In the genomic region with DNA sequence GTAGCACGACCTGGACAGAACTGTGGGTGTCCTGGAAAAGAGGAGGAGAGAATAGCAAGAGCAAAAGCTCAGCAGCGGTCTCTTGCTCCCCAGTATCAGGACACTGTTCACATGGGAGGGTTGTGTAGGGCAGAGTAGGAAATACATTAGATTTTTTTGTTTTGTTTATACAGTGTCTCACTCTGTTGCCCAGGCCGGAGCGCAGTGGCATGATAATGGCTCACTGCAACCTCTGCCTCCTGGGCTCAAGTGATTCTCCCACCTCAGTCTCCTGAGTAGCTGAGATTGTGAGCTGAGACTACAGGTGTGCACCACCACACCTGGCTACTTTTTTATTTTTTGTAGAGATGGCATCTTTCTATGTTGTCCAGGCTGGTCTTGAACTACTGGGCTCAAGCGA, we compare ENCODE assay signal across 17 cellular contexts. TPM values are rescaled to one million over a fixed set of nuclear protein-coding genes. Genes with fewer than 3 reads are reported as not detected.
DNase-seq lines count a peak whose midpoint lies in the region; ATAC-seq and TF ChIP-seq lines count a peak whose summit lies in the region.
"Had no signal": no experiment of that assay in that cellular context is flagged by ENCODE, and none has a peak within 500 bp of the region (broad histone marks: within the 10 kb centered on the region; RNA-seq: fewer than 3 reads in every experiment).

No MANE protein-coding gene starts in this region.

- H3K9me3 ChIP-seq in cardiac muscle cell (ENCODE audit: low read depth) = no peaks in the 10 kb centered on the region
- no peaks in the 10 kb centered on the region for H3K9me3 ChIP-seq in right cardiac atrium (ENCODE audit: control insufficient read depth, low read length)
- H3K9me3 ChIP-seq in T-helper 17 cell (ENCODE audit: control insufficient read depth, low read length, poor library complexity, severe bottlenecking) = no peaks in the 10 kb centered on the region
- H3K9me3 ChIP-seq in stomach = no peaks in the 10 kb centered on the region

- H3K4me1 Mint-ChIP-seq in T-helper 17 cell (peaks cover 26% of the 10 kb centered on the region), immature natural killer cell (peaks cover 82 to 96% of the 10 kb centered on the region in 2 donors)

- no peaks in the 10 kb centered on the region for H3K27me3 ChIP-seq in cardiac muscle cell
- no peaks in the 10 kb centered on the region for H3K27me3 ChIP-seq in right cardiac atrium (ENCODE audit: control insufficient read depth, insufficient read depth)
- no peaks in the 10 kb centered on the region for H3K27me3 ChIP-seq in stomach

- DNase-seq in cardiac muscle cell (ENCODE audit: low read depth in 1 of 2, low spot score in 1 of 2) (no peak), right cardiac atrium (no peak), T-helper 17 cell (no peak), immature natural killer cell (no peak), stomach (no peak), dedifferentiated amniotic fluid mesenchymal stem cell (ENCODE audit: extremely low spot score) (no peak)
- DNase-seq: DMS79 treated with DMSO at 0.1 percent for 48 hours, H9, NCI-H1048, NCI-H1436, NCI-H345, NCI-H526, SHP77 treated with DMSO at 0.1 percent for 48 hours had no signal

- TF ChIP-seq POLR2A in stomach (IDR thresholded peaks at IDR 0.05) = no peak

- intact Hi-C loops in right cardiac atrium (cut with DNase I) (no loop called here), stomach (cut with DNase I; ENCODE audit: low total_unique reads) (no loop called here)

- H3K4me1 ChIP-seq in cardiac muscle cell (ENCODE audit: low read depth) = peaks cover 52% of the 10 kb centered on the region
- H3K4me1 ChIP-seq in right cardiac atrium (ENCODE audit: control insufficient read depth, insufficient read depth, low read length) = peaks cover 8% of the 10 kb centered on the region
- peaks cover 26 to 83% (median 50%) of the 10 kb centered on the region in 4 donors for H3K4me1 ChIP-seq in stomach

- no peak overlapping the region for H3K27ac Mint-ChIP-seq in T-helper 17 cell
- peak overlapping the region; percentile 72 to 86 (median 82) for H3K27ac Mint-ChIP-seq in immature natural killer cell

- H3K36me3 Mint-ChIP-seq in T-helper 17 cell (ENCODE audit: low read depth) = no peaks in the 10 kb centered on the region
- peaks cover 0 to 9% (median 2%) of the 10 kb centered on the region in 3 donors for H3K36me3 Mint-ChIP-seq in immature natural killer cell

- H3K9me3 Mint-ChIP-seq in immature natural killer cell = no peaks in the 10 kb centered on the region
- H3K9me3 Mint-ChIP-seq: H9 had no signal

- peak overlapping the region; percentile 63 for H3K27ac ChIP-seq in cardiac muscle cell
- H3K27ac ChIP-seq in right cardiac atrium (ENCODE audit: low read length) = no peak overlapping the region
- H3K27ac ChIP-seq in stomach = peak overlapping the region in 4 of 5 donors; percentile 15 to 50 (median 31)
- H3K27ac ChIP-seq: 22Rv1 had no signal

- H3K36me3 ChIP-seq in cardiac muscle cell = no peaks in the 10 kb centered on the region
- H3K36me3 ChIP-seq in stomach = no peaks in the 10 kb centered on the region

- H3K4me3 ChIP-seq in cardiac muscle cell = no peak overlapping the region
- no peak overlapping the region for H3K4me3 ChIP-seq in right cardiac atrium (ENCODE audit: low read length)
- no peak overlapping the region for H3K4me3 ChIP-seq in stomach

- TF ChIP-seq CTCF in cardiac muscle cell (IDR thresholded peaks at IDR 0.05; ENCODE audit: low read depth, low read length) = no peak
- no peak for TF ChIP-seq CTCF in stomach (IDR thresholded peaks at IDR 0.05)

- ATAC-seq in right cardiac atrium (no peak), T-helper 17 cell (no peak), GM21786 (IDR thresholded peaks at IDR 0.05; ENCODE audit: unreplicated experiment) (no peak), GM19035 (IDR thresholded peaks at IDR 0.05; ENCODE audit: unreplicated experiment) (no peak)

- no peak for TF ChIP-seq EP300 in stomach (IDR thresholded peaks at IDR 0.05)

- H3K4me3 Mint-ChIP-seq in T-helper 17 cell (peak overlapping the region; percentile 41), immature natural killer cell (no peak overlapping the region)
- H3K4me3 Mint-ChIP-seq: CD14-positive monocyte, H9 had no signal

- H3K27me3 Mint-ChIP-seq in T-helper 17 cell (no peaks in the 10 kb centered on the region), immature natural killer cell (ENCODE audit: low read depth in 3 of 3) (no peaks in the 10 kb centered on the region)

- 95% methylated on average over 5 of the region's 5 CpGs for WGBS in right cardiac atrium
- WGBS in stomach, 5 donors = 73 to 91% (median 83%) methylated on average over 5 of the region's 5 CpGs

RNA-seq across cellular contexts. Expression of gene FNDC3B, which starts 53.3 kb away (rescaled TPM):
- 56.8 and 62.3 TPM in 2 replicates for total RNA-seq in cardiac muscle cell
- 52.2 and 55.2 TPM in 2 replicates for polyA plus RNA-seq in cardiac muscle cell
- total RNA-seq in right cardiac atrium = 100 to 1,000 TPM in 1 of 4 donors, 10 to 100 TPM in 3; 82.9 to 117 (median 84.9) TPM
- 15.8 TPM for polyA plus RNA-seq in right cardiac atrium
- total RNA-seq in T-helper 17 cell = 10 to 100 TPM; 27.0 to 41.6 TPM
- polyA plus RNA-seq in immature natural killer cell = 10 to 100 TPM; 19.7 to 46.1 (median 24.4) TPM
- 100 to 1,000 TPM in 2 of 5 donors, 10 to 100 TPM in 3; 44.9 to 229 (median 75.3) TPM for total RNA-seq in stomach
- 10 to 100 TPM in 2 of 3 donors, 1 to 10 TPM in 1; 6.0 to 21.2 (median 16.5) TPM for polyA plus RNA-seq in stomach
